Comparison of ENCODE assay signal across 23 cellular contexts in genomic region chr16:23267647-23268046, GRCh38. TPM values are rescaled to one million over a fixed set of nuclear protein-coding genes. Genes with fewer than 3 reads are reported as not detected.
"Had no signal": no experiment of that assay in that cellular context is flagged by ENCODE, and none has a peak within 500 bp of the region (broad histone marks: within the 10 kb centered on the region; RNA-seq: fewer than 3 reads in every experiment).

No MANE protein-coding gene starts in this region.

- H3K4me1 ChIP-seq: SJSA1 had no signal

- H3K36me3 ChIP-seq: SJSA1 had no signal

- FAIRE-seq: RCC 7860 had no signal

- DNase-seq: Karpas-422; KG1; MM.1S; NCI-H1092 treated with DMSO at 0.1 percent for 48 hours; NCI-H1436; NCI-H187; NCI-H2029; NCI-H2081 treated with DMSO at 0.1 percent for 48 hours; NCI-H2171; NCI-H226; NCI-H446; NCI-H510A; NCI-H524 treated with DMSO at 0.1 percent for 48 hours; NCI-H69; NCI-H774; NK-92 treated with Interleukin-12 subunit alpha and Interleukin-12 subunit beta, amount 100 ng/mL, for 24 hours; Right ventricle myocardium superior; RPMI8226; SIG-M5 had no signal

- H3K4me3 ChIP-seq: SJSA1, SK-N-MC had no signal

- H3K27ac ChIP-seq: SJSA1, SK-N-MC had no signal

- H3K9me3 ChIP-seq: SJSA1 had no signal

- H3K27me3 ChIP-seq: SJSA1 had no signal

RNA-seq across cellular contexts. Expression of gene SCNN1B, which starts 34.5 kb away (rescaled TPM):
- total RNA-seq: HT1080, Right ventricle myocardium superior, SJSA1 had no signal
